ENCODE assay signal across 8 cellular contexts in the genomic region with DNA sequence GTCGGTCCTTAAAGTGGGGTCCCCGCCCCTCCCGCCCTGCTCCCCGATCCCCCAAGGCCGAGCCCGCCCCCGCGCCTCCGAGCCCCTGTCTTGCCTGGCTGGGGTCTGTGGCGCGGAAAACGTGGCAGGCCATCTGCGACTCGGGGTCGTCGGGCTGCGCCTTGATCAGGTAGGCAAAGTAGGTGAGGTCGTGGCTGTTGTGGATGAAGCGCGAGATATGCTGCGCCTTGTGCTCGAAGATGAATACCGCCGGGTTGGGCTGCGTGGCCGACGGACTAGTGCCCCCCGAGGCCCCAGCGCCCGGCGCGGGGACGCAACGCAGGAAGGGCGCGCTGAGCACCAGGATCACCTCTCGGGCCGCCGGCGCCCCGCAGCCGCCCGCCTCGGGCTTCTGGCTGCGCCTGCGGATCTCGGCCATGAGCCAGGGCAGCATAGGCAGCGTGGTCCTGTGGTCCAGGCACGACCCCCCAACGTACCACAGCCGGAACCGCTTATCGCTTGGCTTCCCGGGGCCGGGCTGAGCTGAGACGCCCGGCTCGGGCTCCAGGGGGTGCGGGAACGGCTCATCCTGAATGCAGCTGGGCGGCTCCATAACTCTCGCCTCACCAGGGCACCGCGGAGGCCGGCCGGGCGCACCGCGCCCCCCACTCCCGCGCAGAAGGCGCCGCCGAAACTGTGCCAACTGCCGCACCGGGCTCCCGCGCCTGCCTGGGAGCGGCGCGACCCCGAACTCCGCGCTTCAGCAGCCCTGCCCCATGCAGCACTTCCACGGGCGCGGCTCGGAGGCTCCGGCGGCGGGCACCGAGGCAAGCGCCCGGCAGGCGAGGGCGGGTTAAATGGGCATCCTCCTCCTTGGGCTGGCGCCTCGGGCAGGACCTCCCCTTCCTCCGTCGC. TPM values are rescaled to one million over a fixed set of nuclear protein-coding genes. Genes with fewer than 3 reads are reported as not detected.
DNase-seq lines count a peak whose midpoint lies in the region; ATAC-seq and TF ChIP-seq lines count a peak whose summit lies in the region.

No MANE protein-coding gene starts in this region.

- H3K9me3 Mint-ChIP-seq in CD4-positive, CD25-positive, alpha-beta regulatory T cell: peaks cover 0 to 3% (median 0%) of the 10 kb centered on the region in 7 donors

- no peaks in the 10 kb centered on the region for H3K36me3 Mint-ChIP-seq in CD4-positive, CD25-positive, alpha-beta regulatory T cell

- no peak for TF ChIP-seq CTCF in astrocyte of the spinal cord (IDR thresholded peaks at IDR 0.05; ENCODE audit: low read depth, low read length)

- H3K4me3 ChIP-seq in CD4-positive, CD25-positive, alpha-beta regulatory T cell (ENCODE audit: low read depth, low read length): no peak overlapping the region
- peak overlapping the region; percentile 76 for H3K4me3 ChIP-seq in astrocyte of the spinal cord (ENCODE audit: low read depth, low read length)
- peak overlapping the region; percentile 93 for H3K4me3 ChIP-seq in iPS-20b (ENCODE audit: low read length)
- peak overlapping the region; percentile 66 to 95 (median 82) for H3K4me3 ChIP-seq in skin epidermis

- in situ Hi-C loops in astrocyte of the spinal cord (cut with HindIII; ENCODE audit: low sequenced_read_pairs): no loop called here

- peak; percentile 1 to 38 (median 15) for DNase-seq in CD4-positive, CD25-positive, alpha-beta regulatory T cell
- DNase-seq in RPMI7951 (ENCODE audit: low read depth): peak; percentile 40
- peak; percentile 37 for DNase-seq in astrocyte of the spinal cord (ENCODE audit: low read depth, low spot score)
- DNase-seq in cerebellar nuclear complex (lab: John Stamatoyannopoulos, UW): no peak

- H3K4me1 Mint-ChIP-seq in CD4-positive, CD25-positive, alpha-beta regulatory T cell: peaks cover 4 to 16% (median 12%) of the 10 kb centered on the region in 4 donors

- peaks cover 69% of the 10 kb centered on the region for H3K27me3 Mint-ChIP-seq in CD4-positive, CD25-positive, alpha-beta regulatory T cell

- peak; percentile 37 to 43 for ATAC-seq in CD4-positive, CD25-positive, alpha-beta regulatory T cell (ENCODE audit: low read depth in 2 of 2)
- ATAC-seq in GM19324 (IDR thresholded peaks at IDR 0.05; ENCODE audit: low FRiP score, unreplicated experiment): peak; percentile 42
- ATAC-seq in HG03196 (IDR thresholded peaks at IDR 0.05; ENCODE audit: unreplicated experiment): peak; percentile 21

- peak overlapping the region; percentile 78; the same call in 1 of the 2 replicates for H3K9ac ChIP-seq in iPS-20b (ENCODE audit: low read depth, low read length)

- no peaks in the 10 kb centered on the region for H3K36me3 ChIP-seq in CD4-positive, CD25-positive, alpha-beta regulatory T cell (ENCODE audit: control insufficient read depth, insufficient read depth, low read length)
- no peaks in the 10 kb centered on the region for H3K36me3 ChIP-seq in iPS-20b (ENCODE audit: insufficient read depth, low read depth, low read length)

- H3K27me3 ChIP-seq in CD4-positive, CD25-positive, alpha-beta regulatory T cell (ENCODE audit: control insufficient read depth, insufficient read depth, low read length): peaks cover 45% of the 10 kb centered on the region
- H3K27me3 ChIP-seq in iPS-20b (ENCODE audit: insufficient read depth, low read length): peaks cover 12% of the 10 kb centered on the region

- H3K4me3 Mint-ChIP-seq in CD4-positive, CD25-positive, alpha-beta regulatory T cell: peak overlapping the region; percentile 66 to 93 (median 82)

- no peak overlapping the region for H3K27ac Mint-ChIP-seq in CD4-positive, CD25-positive, alpha-beta regulatory T cell

- H3K9me3 ChIP-seq in CD4-positive, CD25-positive, alpha-beta regulatory T cell (ENCODE audit: control insufficient read depth in 2 of 2, low read length in 2 of 2): no peaks in the 10 kb centered on the region
- H3K9me3 ChIP-seq in iPS-20b (ENCODE audit: insufficient read depth, low read depth, low read length): no peaks in the 10 kb centered on the region

- H3K4me1 ChIP-seq in CD4-positive, CD25-positive, alpha-beta regulatory T cell (ENCODE audit: control insufficient read depth, insufficient read depth, low read length, poor library complexity, severe bottlenecking): peaks cover 15% of the 10 kb centered on the region
- H3K4me1 ChIP-seq in iPS-20b (ENCODE audit: insufficient read depth, low read length): peaks cover 19% of the 10 kb centered on the region

- no peak overlapping the region for H3K27ac ChIP-seq in CD4-positive, CD25-positive, alpha-beta regulatory T cell (ENCODE audit: insufficient read depth, low read length, poor library complexity, severe bottlenecking)
- no peak overlapping the region for H3K27ac ChIP-seq in iPS-20b (ENCODE audit: low read length)
- peak overlapping the region; percentile 2 to 87 (median 78) for H3K27ac ChIP-seq in skin epidermis

RNA-seq across cellular contexts. Expression of a gene that starts 0.5 kb away (rescaled TPM):
- 145 TPM for total RNA-seq in CD4-positive, CD25-positive, alpha-beta regulatory T cell
- 100 to 1,000 TPM; 100 to 138 (median 120) TPM for polyA plus RNA-seq in CD4-positive, CD25-positive, alpha-beta regulatory T cell
- total RNA-seq in RPMI7951 (2014; rRNA removed; shearing (Covaris generic)): 12.2 and 16.7 TPM in 2 replicates

RNA-seq across cellular contexts. Expression of a gene that starts 56.2 kb away (rescaled TPM):
- 194 TPM for total RNA-seq in CD4-positive, CD25-positive, alpha-beta regulatory T cell
- polyA plus RNA-seq in CD4-positive, CD25-positive, alpha-beta regulatory T cell: 100 to 1,000 TPM; 656 to 750 (median 708) TPM
- total RNA-seq in RPMI7951 (2014; rRNA removed; shearing (Covaris generic)): 85.5 and 101 TPM in 2 replicates

Comparison
In these comparisons a context has a peak if more than half of its experiments do, and no peak if none do; other contexts are left out.
1. DNase-seq: peak in CD4-positive, CD25-positive, alpha-beta regulatory T cell (3 of 3), RPMI7951 (single experiment) and astrocyte of the spinal cord (single experiment); none in cerebellar nuclear complex (0 of 2).
2. H3K27ac ChIP-seq: peak in skin epidermis (21 of 21); none in CD4-positive, CD25-positive, alpha-beta regulatory T cell (single experiment) and iPS-20b (single experiment).
3. Peak in every context shown above with its lines, with median percentiles within 50 percentile points of each other: ATAC-seq.